2 cellular contexts compared by ENCODE assay signal in the genomic region with DNA sequence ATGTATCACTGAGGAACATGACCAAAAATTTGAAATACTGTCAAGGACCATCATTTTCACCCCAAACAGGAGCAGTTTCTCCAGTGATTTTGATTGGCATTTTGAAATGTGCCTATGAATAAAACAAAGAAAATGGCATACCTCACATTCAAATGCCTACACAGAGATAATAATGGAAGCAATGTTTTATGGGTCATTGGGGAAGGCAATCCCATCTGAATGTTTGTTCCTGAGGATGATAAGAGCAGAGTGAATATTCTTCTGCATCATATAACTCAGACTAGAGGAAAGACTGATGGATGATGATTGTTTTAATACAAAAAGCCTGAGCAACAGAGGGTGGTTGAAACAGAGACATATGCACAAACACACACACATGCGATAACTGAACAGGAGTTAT.
TF ChIP-seq lines count a peak whose summit lies in the region.

No MANE protein-coding gene starts in this region.

TF ChIP-seq in HEK293, 187 proteins besides CTCF, POLR2A, EP300 and RAD21 (continued from another document):
- TF ChIP-seq, protein P1, sequence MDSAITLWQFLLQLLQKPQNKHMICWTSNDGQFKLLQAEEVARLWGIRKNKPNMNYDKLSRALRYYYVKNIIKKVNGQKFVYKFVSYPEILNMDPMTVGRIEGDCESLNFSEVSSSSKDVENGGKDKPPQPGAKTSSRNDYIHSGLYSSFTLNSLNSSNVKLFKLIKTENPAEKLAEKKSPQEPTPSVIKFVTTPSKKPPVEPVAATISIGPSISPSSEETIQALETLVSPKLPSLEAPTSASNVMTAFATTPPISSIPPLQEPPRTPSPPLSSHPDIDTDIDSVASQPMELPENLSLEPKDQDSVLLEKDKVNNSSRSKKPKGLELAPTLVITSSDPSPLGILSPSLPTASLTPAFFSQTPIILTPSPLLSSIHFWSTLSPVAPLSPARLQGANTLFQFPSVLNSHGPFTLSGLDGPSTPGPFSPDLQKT (IDR thresholded peaks at IDR 0.05; ENCODE audit: borderline replicate concordance, low read depth, low read length), result 0 out of 2 replicates have a peak, but pooled peaks have one; percentile 24
- TF ChIP-seq REPIN1 (tag by site-specific recombination; IDR thresholded peaks at IDR 0.05; ENCODE audit: low read depth) (no peak), ZNF223 (tag by site-specific recombination; IDR thresholded peaks at IDR 0.05) (no peak), ZNF776 (tag by site-specific recombination; IDR thresholded peaks at IDR 0.05; ENCODE audit: borderline replicate concordance) (no peak), TCF7L2 (IDR thresholded peaks at IDR 0.05; ENCODE audit: borderline replicate concordance, low read depth, low read length) (no peak), BCL11B (tag by site-specific recombination; IDR thresholded peaks at IDR 0.05; ENCODE audit: low read depth) (no peak), ZIC2 (tag by site-specific recombination; IDR thresholded peaks at IDR 0.05) (no peak), OVOL3 (tag by site-specific recombination; IDR thresholded peaks at IDR 0.05) (no peak), SP2 (tag by site-specific recombination; IDR thresholded peaks at IDR 0.05) (no peak), ZNF341 (tag by site-specific recombination; IDR thresholded peaks at IDR 0.05; ENCODE audit: low read depth) (no peak), KLF7 (tag by site-specific recombination; IDR thresholded peaks at IDR 0.05; ENCODE audit: borderline replicate concordance) (no peak), TRIM28 (IDR thresholded peaks at IDR 0.05; ENCODE audit: borderline replicate concordance, low read length) (peak; percentile 64; the same call in 1 of the 2 replicates)
- TF ChIP-seq, protein P2, sequence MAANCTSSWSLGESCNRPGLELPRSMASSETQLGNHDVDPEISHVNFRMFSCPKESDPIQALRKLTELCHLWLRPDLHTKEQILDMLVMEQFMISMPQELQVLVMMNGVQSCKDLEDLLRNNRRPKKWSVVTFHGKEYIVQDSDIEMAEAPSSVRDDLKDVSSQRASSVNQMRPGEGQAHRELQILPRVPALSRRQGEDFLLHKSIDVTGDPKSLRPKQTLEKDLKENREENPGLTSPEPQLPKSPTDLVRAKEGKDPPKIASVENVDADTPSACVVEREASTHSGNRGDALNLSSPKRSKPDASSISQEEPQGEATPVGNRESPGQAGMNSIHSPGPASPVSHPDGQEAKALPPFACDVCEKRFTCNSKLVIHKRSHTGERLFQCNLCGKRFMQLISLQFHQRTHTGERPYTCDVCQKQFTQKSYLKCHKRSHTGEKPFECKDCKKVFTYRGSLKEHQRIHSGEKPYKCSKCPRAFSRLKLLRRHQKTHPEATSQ (tag by site-specific recombination; IDR thresholded peaks at IDR 0.05), result no peak

TF ChIP-seq in endothelial cell of umbilical vein, 7 proteins besides CTCF, POLR2A, EP300 and RAD21 (continued from another document):
- no peak for TF ChIP-seq FOS (IDR thresholded peaks at IDR 0.05; ENCODE audit: borderline replicate concordance, insufficient read depth, low read length)
